ENCODE assay signal across 1 cellular context in the genomic region with DNA sequence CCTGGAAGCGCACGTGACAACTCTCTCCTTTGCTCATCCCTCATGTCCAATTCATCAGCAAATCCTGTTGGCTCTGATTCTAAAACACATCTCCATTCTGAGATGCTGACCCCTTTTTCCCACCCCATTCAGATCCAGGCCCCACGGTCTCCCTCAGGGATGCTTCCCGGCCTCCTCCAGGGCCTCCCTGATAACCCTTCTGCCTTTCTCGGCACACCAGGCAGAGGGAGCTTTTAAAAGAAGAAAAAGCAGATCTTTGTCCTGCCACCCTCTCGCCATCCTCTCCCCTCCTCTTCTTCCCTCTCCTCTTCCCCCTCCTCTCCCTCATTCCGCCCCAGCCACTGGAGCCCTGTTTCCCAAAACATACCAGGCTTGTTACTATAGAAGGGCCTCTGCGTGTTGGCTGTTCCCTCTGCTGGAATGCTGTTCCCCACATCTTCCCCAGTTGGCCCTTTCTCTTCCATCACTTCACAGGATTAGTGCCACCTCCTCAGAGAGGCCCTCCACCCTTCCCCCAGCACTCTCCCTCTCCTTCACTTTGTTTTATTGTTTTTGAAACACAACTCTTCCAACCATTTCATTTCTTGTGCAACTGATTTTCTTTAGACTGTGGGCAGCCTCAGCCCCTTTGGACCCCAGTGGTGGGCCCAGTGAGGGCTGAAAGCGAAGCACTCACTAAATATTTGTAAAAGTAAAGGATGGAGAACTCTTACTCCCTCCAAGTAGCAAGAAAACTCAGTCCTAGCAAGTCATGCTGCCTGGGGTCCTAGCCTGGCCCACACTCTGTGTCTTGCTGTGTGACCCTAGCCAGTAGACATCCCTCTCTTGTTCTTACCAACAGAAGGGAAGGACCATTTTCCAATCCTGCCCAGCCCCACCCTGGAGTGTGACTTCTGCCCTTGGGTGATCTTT.
TF ChIP-seq lines count a peak whose summit lies in the region.

No MANE protein-coding gene starts in this region.

TF ChIP-seq in K562, 482 proteins besides CTCF, POLR2A, EP300 and RAD21:
- no peak for TF ChIP-seq ZNF584 (CRISPR knock-in tag; IDR thresholded peaks at IDR 0.05; ENCODE audit: low read depth)
- TF ChIP-seq ZFP36 (IDR thresholded peaks at IDR 0.05; ENCODE audit: low read depth, low read length, partially characterized antibody): peak; percentile 20
- TF ChIP-seq, protein P1, sequence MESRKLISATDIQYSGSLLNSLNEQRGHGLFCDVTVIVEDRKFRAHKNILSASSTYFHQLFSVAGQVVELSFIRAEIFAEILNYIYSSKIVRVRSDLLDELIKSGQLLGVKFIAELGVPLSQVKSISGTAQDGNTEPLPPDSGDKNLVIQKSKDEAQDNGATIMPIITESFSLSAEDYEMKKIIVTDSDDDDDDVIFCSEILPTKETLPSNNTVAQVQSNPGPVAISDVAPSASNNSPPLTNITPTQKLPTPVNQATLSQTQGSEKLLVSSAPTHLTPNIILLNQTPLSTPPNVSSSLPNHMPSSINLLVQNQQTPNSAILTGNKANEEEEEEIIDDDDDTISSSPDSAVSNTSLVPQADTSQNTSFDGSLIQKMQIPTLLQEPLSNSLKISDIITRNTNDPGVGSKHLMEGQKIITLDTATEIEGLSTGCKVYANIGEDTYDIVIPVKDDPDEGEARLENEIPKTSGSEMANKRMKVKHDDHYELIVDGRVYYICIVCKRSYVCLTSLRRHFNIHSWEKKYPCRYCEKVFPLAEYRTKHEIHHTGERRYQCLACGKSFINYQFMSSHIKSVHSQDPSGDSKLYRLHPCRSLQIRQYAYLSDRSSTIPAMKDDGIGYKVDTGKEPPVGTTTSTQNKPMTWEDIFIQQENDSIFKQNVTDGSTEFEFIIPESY (CRISPR knock-in tag; IDR thresholded peaks at IDR 0.05): no peak
